11 cellular contexts compared by ENCODE assay signal in genomic region chr5:42810905-42811590, GRCh38. TPM values are rescaled to one million over a fixed set of nuclear protein-coding genes. Genes with fewer than 3 reads are reported as not detected.
DNase-seq lines count a peak whose midpoint lies in the region; ATAC-seq and TF ChIP-seq lines count a peak whose summit lies in the region.
"Had no signal": no experiment of that assay in that cellular context is flagged by ENCODE, and none has a peak within 500 bp of the region (broad histone marks: within the 10 kb centered on the region; RNA-seq: fewer than 3 reads in every experiment).

No MANE protein-coding gene starts in this region.

- no peaks in the 10 kb centered on the region for H3K36me3 Mint-ChIP-seq in T-cell
- H3K36me3 Mint-ChIP-seq: CD14-positive monocyte had no signal

- ATAC-seq in T-cell (replicated peaks in 1 of 4), result no peak
- no peak for ATAC-seq in GM18502 (IDR thresholded peaks at IDR 0.05; ENCODE audit: poor library complexity, unreplicated experiment)
- ATAC-seq in HG02885 (IDR thresholded peaks at IDR 0.05; ENCODE audit: poor library complexity, unreplicated experiment), result no peak

- TF ChIP-seq CTCF in HEK293 (tag by site-specific recombination; IDR thresholded peaks at IDR 0.05), result no peak
- TF ChIP-seq CTCF in coronary artery (IDR thresholded peaks at IDR 0.05), result no peak

- no peak overlapping the region for H3K27ac Mint-ChIP-seq in T-cell

- POLR2A ChIA-PET in HEK293 (lab: Yijun Ruan, JAX) (interaction anchor here (1.3 kb wide), 1 partner anchor 9 kb away, joined by 5 read pairs; no protein-coding TSS in a partner anchor), T-cell (lab: Charles Lee) (no interaction called here)

- H3K4me1 ChIP-seq in HEK293 (ENCODE audit: control insufficient read depth, insufficient read depth, low read length) (peaks cover 10% of the 10 kb centered on the region), skeletal muscle tissue (ENCODE audit: control insufficient read depth in 3 of 3, insufficient read depth in 3 of 3, low read length in 3 of 3) (peaks cover 7 to 28% (median 24%) of the 10 kb centered on the region in 3 donors)

- DNase-seq in coronary artery (ENCODE audit: low spot score) (no peak), T-cell (no peak), NCI-H82 (lab: John Stamatoyannopoulos, UW) (no peak)
- DNase-seq: activated CD4-positive, alpha-beta T cell treated with anti-CD3 and anti-CD28 coated beads for 1 hour; GOT3 had no signal

- H3K9me3 ChIP-seq in HEK293 (ENCODE audit: control insufficient read depth, insufficient read depth, low read depth, low read length) (no peaks in the 10 kb centered on the region), skeletal muscle tissue (ENCODE audit: control insufficient read depth in 3 of 3, low read length in 3 of 3) (no peaks in the 10 kb centered on the region)

- peaks cover 20 to 21% of the 10 kb centered on the region in 2 experiments for H3K36me3 ChIP-seq in HEK293 (ENCODE audit: control insufficient read depth in 2 of 2, insufficient read depth in 1 of 2, low read length in 2 of 2)
- peaks cover 9 to 18% (median 14%) of the 10 kb centered on the region in 3 donors for H3K36me3 ChIP-seq in skeletal muscle tissue (ENCODE audit: control insufficient read depth in 3 of 3, insufficient read depth in 3 of 3, low read length in 3 of 3)

- H3K27ac ChIP-seq in HEK293 (ENCODE audit: extremely low read depth, low read depth, low read length) (peak overlapping the region; percentile 91), coronary artery (peak overlapping the region; percentile 12 to 85), layer of hippocampus (ENCODE audit: low read depth, low read length) (peak overlapping the region; percentile 93), skeletal muscle tissue (ENCODE audit: low read depth, low read length) (peak overlapping the region; percentile 97)

- H3K4me3 ChIP-seq in HEK293 (ENCODE audit: low read depth, low read length), result peak overlapping the region; percentile 40
- peak overlapping the region; percentile 66 for H3K4me3 ChIP-seq in coronary artery
- peak overlapping the region; percentile 70 to 98 (median 79) for H3K4me3 ChIP-seq in skeletal muscle tissue (ENCODE audit: low read length in 3 of 3)

- no peaks in the 10 kb centered on the region for H3K27me3 Mint-ChIP-seq in T-cell

- no peak overlapping the region for H3K4me3 Mint-ChIP-seq in T-cell

- H3K9ac ChIP-seq in skeletal muscle tissue (ENCODE audit: low read depth in 1 of 3, low read length in 3 of 3), result peak overlapping the region; percentile 77 to 94 (median 82)

- no peaks in the 10 kb centered on the region for H3K27me3 ChIP-seq in layer of hippocampus (ENCODE audit: control insufficient read depth, insufficient read depth, low read length)
- no peaks in the 10 kb centered on the region for H3K27me3 ChIP-seq in skeletal muscle tissue (ENCODE audit: control insufficient read depth in 3 of 3, insufficient read depth in 3 of 3, low read length in 3 of 3)

- H3K4me1 Mint-ChIP-seq in T-cell, result peaks cover 0 to 5% (median 3%) of the 10 kb centered on the region in 3 donors

- CTCF ChIA-PET in HEK293 (lab: Yijun Ruan, JAX), result interaction anchor here (0.8 to 1.4 kb wide), 3 partner anchors 79 to 907 kb away, joined by 3 to 10 read pairs (median 4); no protein-coding TSS in a partner anchor
- CTCF ChIA-PET in T-cell (lab: Charles Lee), result no interaction called here

- H3K9me3 Mint-ChIP-seq in T-cell, result no peaks in the 10 kb centered on the region
- H3K9me3 Mint-ChIP-seq: CD14-positive monocyte had no signal

TF ChIP-seq in HEK293, 187 proteins besides CTCF, POLR2A, EP300 and RAD21:
- TF ChIP-seq ZNF692 (tag by site-specific recombination; IDR thresholded peaks at IDR 0.05) (no peak), ZFHX2 (tag by site-specific recombination; conservative IDR thresholded peaks at IDR 0.05) (no peak), SCRT2 (tag by site-specific recombination; IDR thresholded peaks at IDR 0.05) (peak; percentile 31; the same call in 1 of the 2 replicates), ZBTB44 (tag by site-specific recombination; IDR thresholded peaks at IDR 0.05) (no peak), ZNF155 (tag by site-specific recombination; IDR thresholded peaks at IDR 0.05) (no peak), AEBP2 (tag by site-specific recombination; IDR thresholded peaks at IDR 0.05; ENCODE audit: borderline replicate concordance) (no peak), ZNF548 (tag by site-specific recombination; IDR thresholded peaks at IDR 0.05) (no peak), ZBTB26 (tag by site-specific recombination; optimal IDR thresholded peaks at IDR 0.05) (no peak), ZNF488 (tag by site-specific recombination; IDR thresholded peaks at IDR 0.05) (no peak)
TF ChIP-seq in HEK293: peak in this region for 1.

RNA-seq across cellular contexts. Expression of gene SELENOP, which starts 0.6 kb away (rescaled TPM):
- total RNA-seq in skeletal muscle tissue (179 TPM), T-cell (1 to 10 TPM in 3 of 5 donors, under 1 TPM in 2; 0.68 to 3.1 (median 2.6) TPM)

RNA-seq across cellular contexts. Expression of gene CCDC152, which starts 54.4 kb away (rescaled TPM):
- total RNA-seq in skeletal muscle tissue (1.6 TPM), T-cell (1 to 10 TPM; 3.6 to 6.5 (median 5.7) TPM)

Comparison
In these comparisons a context has a peak if more than half of its experiments do, and no peak if none do; other contexts are left out.
1. RNA of gene SELENOP, which starts 0.6 kb away (total RNA-seq): 179 TPM in skeletal muscle tissue (single experiment); 0.68 to 3.1 TPM in T-cell; every median in the first group is over 10 times any median in the second.
2. Peak in every context shown above with its lines, with median percentiles within 50 percentile points of each other: H3K27ac ChIP-seq and H3K4me3 ChIP-seq.